Comparison of ENCODE assay signal across 18 cellular contexts in genomic region chr6:158737082-158737709, GRCh38.
"Had no signal": no experiment of that assay in that cellular context is flagged by ENCODE, and none has a peak within 500 bp of the region (broad histone marks: within the 10 kb centered on the region; RNA-seq: fewer than 3 reads in every experiment).

No MANE protein-coding gene starts in this region.

- FAIRE-seq: islet of Langerhans had no signal

- H3K27ac Mint-ChIP-seq: activated CD4-positive, alpha-beta memory T cell treated with anti-CD3 and anti-CD28 coated beads for 36 hours; activated naive CD4-positive, alpha-beta T cell treated with anti-CD3 and anti-CD28 coated beads, Interleukin-2, amount 10 ng/mL, durations not matched to agents 7 days and 5 days; brain; type B pancreatic cell had no signal

- H3K4me3 Mint-ChIP-seq: activated CD4-positive, alpha-beta memory T cell treated with anti-CD3 and anti-CD28 coated beads for 36 hours; activated naive CD4-positive, alpha-beta T cell treated with anti-CD3 and anti-CD28 coated beads, Interleukin-2, amount 10 ng/mL, durations not matched to agents 7 days and 5 days; activated T-helper 1 cell treated with anti-CD3 and anti-CD28 coated beads, Interleukin-12 subunit alpha, Interleukin-12 subunit beta, Interleukin-2, Interleukin-4 antibody, amounts not matched to agents 30 ng/mL and 10 ng/mL and 1 ng/mL, durations not matched to agents 14 hours and 24 hours and 36 hours; brain; nephron; type B pancreatic cell had no signal

- DNase-seq: activated CD4-positive, alpha-beta memory T cell treated with anti-CD3 and anti-CD28 coated beads for 36 hours; activated CD8-positive, alpha-beta memory T cell treated with anti-CD3 and anti-CD28 coated beads, Interleukin-2, amount 50 U/mL, for 4 hours; activated naive CD4-positive, alpha-beta T cell treated with anti-CD3 and anti-CD28 coated beads, Interleukin-2, amount 10 ng/mL, durations not matched to agents 7 days and 5 days; amniotic stem cell; dermis blood vessel endothelial cell; left lung; mesendoderm; occipital lobe; sigmoid colon; stimulated activated CD4-positive, alpha-beta T cell treated with anti-CD3 and anti-CD28 coated beads, Interleukin-12 subunit alpha, Interleukin-12 subunit beta, amount 100 ng/mL, for 4 hours; stimulated activated naive CD8-positive, alpha-beta T cell treated with anti-CD3 and anti-CD28 coated beads, Interleukin-15, Interleukin-2, amounts not matched to agents 100 U/mL and 50 U/mL, for 24 hours had no signal

- H3K36me3 ChIP-seq: prostate gland, sigmoid colon, suprapubic skin had no signal

- H3K9me3 ChIP-seq: prostate gland, suprapubic skin had no signal

- H3K4me3 ChIP-seq: left lung, prostate gland, sigmoid colon, suprapubic skin had no signal

- H3K4me1 ChIP-seq: left lung, prostate gland, sigmoid colon had no signal

- H3K4me1 Mint-ChIP-seq: nephron had no signal

- H3K27me3 ChIP-seq: left lung, sigmoid colon, suprapubic skin had no signal

- H3K27ac ChIP-seq: left lung, prostate gland, sigmoid colon, suprapubic skin had no signal
